25 cellular contexts compared by ENCODE assay signal in genomic region chr7:150748402-150748801, GRCh38. TPM values are rescaled to one million over a fixed set of nuclear protein-coding genes. Genes with fewer than 3 reads are reported as not detected.
A peak's percentile ranks its signal among the peaks of the same experiment; 100 is the strongest.
DNase-seq lines count a peak whose midpoint lies in the region; ATAC-seq and TF ChIP-seq lines count a peak whose summit lies in the region.
"Had no signal": no experiment of that assay in that cellular context is flagged by ENCODE, and none has a peak within 500 bp of the region (broad histone marks: within the 10 kb centered on the region; RNA-seq: fewer than 3 reads in every experiment).

No MANE protein-coding gene starts in this region.

- no peak overlapping the region for H3K4me3 Mint-ChIP-seq in activated CD8-positive, alpha-beta memory T cell treated with anti-CD3 and anti-CD28 coated beads, Interleukin-2, amount 10 ng/mL, durations not matched to agents 7 days and 5 days
- peak overlapping the region; percentile 65 for H3K4me3 Mint-ChIP-seq in activated naive CD8-positive, alpha-beta T cell
- H3K4me3 Mint-ChIP-seq in natural killer cell treated with Interleukin-12 subunit alpha and Interleukin-12 subunit beta and Interleukin-15 and Interleukin-18, amount 100 ng/mL, for 72 hours = peak overlapping the region; percentile 19
- H3K4me3 Mint-ChIP-seq in endodermal cell = no peak overlapping the region
- H3K4me3 Mint-ChIP-seq: dendritic cell treated with granulocyte-macrophage colony-stimulating factor and Interleukin-4, amounts not matched to agents 40 ng/mL and 50 ng/mL, for 4 days had no signal

- no peaks in the 10 kb centered on the region for H3K9me3 ChIP-seq in KOPT-K1 (ENCODE audit: insufficient read depth, low read length, poor library complexity, severe bottlenecking)
- no peaks in the 10 kb centered on the region for H3K9me3 ChIP-seq in endodermal cell (ENCODE audit: control insufficient read depth, low read length)
- no peaks in the 10 kb centered on the region for H3K9me3 ChIP-seq in breast epithelium
- H3K9me3 ChIP-seq: A549, ascending aorta, HAP-1, lower lobe of right lung, sigmoid colon, transverse colon had no signal

- no peaks in the 10 kb centered on the region for H3K27me3 Mint-ChIP-seq in activated CD8-positive, alpha-beta memory T cell treated with anti-CD3 and anti-CD28 coated beads, Interleukin-2, amount 10 ng/mL, durations not matched to agents 7 days and 5 days
- no peaks in the 10 kb centered on the region for H3K27me3 Mint-ChIP-seq in activated naive CD8-positive, alpha-beta T cell
- no peaks in the 10 kb centered on the region for H3K27me3 Mint-ChIP-seq in natural killer cell treated with Interleukin-12 subunit alpha and Interleukin-12 subunit beta and Interleukin-15 and Interleukin-18, amount 100 ng/mL, for 72 hours
- H3K27me3 Mint-ChIP-seq in endodermal cell (ENCODE audit: insufficient read depth) = peaks cover 92% of the 10 kb centered on the region

- intact Hi-C loops in breast epithelium (cut with DNase I; ENCODE audit: low total_unique reads) = no loop called here

- H3K36me3 Mint-ChIP-seq in activated CD8-positive, alpha-beta memory T cell treated with anti-CD3 and anti-CD28 coated beads, Interleukin-2, amount 10 ng/mL, durations not matched to agents 7 days and 5 days = peaks cover 23% of the 10 kb centered on the region
- H3K36me3 Mint-ChIP-seq in activated naive CD8-positive, alpha-beta T cell = peaks cover 12% of the 10 kb centered on the region
- peaks cover 7% of the 10 kb centered on the region for H3K36me3 Mint-ChIP-seq in natural killer cell treated with Interleukin-12 subunit alpha and Interleukin-12 subunit beta and Interleukin-15 and Interleukin-18, amount 100 ng/mL, for 72 hours
- H3K36me3 Mint-ChIP-seq in endodermal cell (ENCODE audit: low read depth) = no peaks in the 10 kb centered on the region

- no peak overlapping the region for H3K27ac Mint-ChIP-seq in activated CD8-positive, alpha-beta memory T cell treated with anti-CD3 and anti-CD28 coated beads, Interleukin-2, amount 10 ng/mL, durations not matched to agents 7 days and 5 days
- peak overlapping the region; percentile 89 for H3K27ac Mint-ChIP-seq in activated naive CD8-positive, alpha-beta T cell
- H3K27ac Mint-ChIP-seq in natural killer cell treated with Interleukin-12 subunit alpha and Interleukin-12 subunit beta and Interleukin-15 and Interleukin-18, amount 100 ng/mL, for 72 hours = peak overlapping the region; percentile 97 to 98
- no peak overlapping the region for H3K27ac Mint-ChIP-seq in endodermal cell
- H3K27ac Mint-ChIP-seq: dendritic cell treated with granulocyte-macrophage colony-stimulating factor and Interleukin-4, amounts not matched to agents 40 ng/mL and 50 ng/mL, for 4 days had no signal

- TF ChIP-seq POLR2A in breast epithelium (IDR thresholded peaks at IDR 0.05) = no peak

- H3K36me3 ChIP-seq in KOPT-K1 (ENCODE audit: insufficient read depth, low read length) (peaks cover 28% of the 10 kb centered on the region), endodermal cell (ENCODE audit: control insufficient read depth, insufficient read depth, low read length) (no peaks in the 10 kb centered on the region), breast epithelium (no peaks in the 10 kb centered on the region)
- H3K36me3 ChIP-seq: ascending aorta, HAP-1, sigmoid colon, transverse colon had no signal

- H3K27ac ChIP-seq in KOPT-K1 (ENCODE audit: low read depth, low read length, poor library complexity, severe bottlenecking) (peak overlapping the region; percentile 53), endodermal cell (ENCODE audit: low read depth, low read length) (no peak overlapping the region), breast epithelium (no peak overlapping the region)
- H3K27ac ChIP-seq: A549, ascending aorta, lower lobe of right lung, sigmoid colon had no signal

- H3K27me3 ChIP-seq in endodermal cell (ENCODE audit: control insufficient read depth, insufficient read depth, low read length, poor library complexity, severe bottlenecking) (peaks cover 86% of the 10 kb centered on the region), breast epithelium (no peaks in the 10 kb centered on the region)
- H3K27me3 ChIP-seq: ascending aorta, sigmoid colon, transverse colon had no signal

- no peaks in the 10 kb centered on the region for H3K9me3 Mint-ChIP-seq in activated CD8-positive, alpha-beta memory T cell treated with anti-CD3 and anti-CD28 coated beads, Interleukin-2, amount 10 ng/mL, durations not matched to agents 7 days and 5 days (ENCODE audit: low read depth)
- no peaks in the 10 kb centered on the region for H3K9me3 Mint-ChIP-seq in activated naive CD8-positive, alpha-beta T cell (ENCODE audit: low read depth)
- H3K9me3 Mint-ChIP-seq in natural killer cell treated with Interleukin-12 subunit alpha and Interleukin-12 subunit beta and Interleukin-15 and Interleukin-18, amount 100 ng/mL, for 72 hours = no peaks in the 10 kb centered on the region
- no peaks in the 10 kb centered on the region for H3K9me3 Mint-ChIP-seq in endodermal cell
- H3K9me3 Mint-ChIP-seq: dendritic cell treated with granulocyte-macrophage colony-stimulating factor and Interleukin-4, amounts not matched to agents 40 ng/mL and 50 ng/mL, for 4 days had no signal

- H3K4me1 ChIP-seq in endodermal cell (ENCODE audit: control insufficient read depth, insufficient read depth, low read length) (no peaks in the 10 kb centered on the region), breast epithelium (no peaks in the 10 kb centered on the region)
- H3K4me1 ChIP-seq: A549, ascending aorta, HAP-1, transverse colon had no signal

- H3K4me3 ChIP-seq in endodermal cell (ENCODE audit: low read length) (no peak overlapping the region), breast epithelium (no peak overlapping the region)
- H3K4me3 ChIP-seq: A549, ascending aorta, HAP-1, lower lobe of right lung, sigmoid colon, transverse colon had no signal

- ATAC-seq in activated CD8-positive, alpha-beta memory T cell treated with anti-CD3 and anti-CD28 coated beads, Interleukin-2, amount 10 ng/mL, durations not matched to agents 7 days and 5 days = peak; percentile 55
- ATAC-seq in natural killer cell treated with Interleukin-12 subunit alpha and Interleukin-12 subunit beta and Interleukin-15 and Interleukin-18, amount 100 ng/mL, for 72 hours = peak; percentile 83
- ATAC-seq in GM18873 (IDR thresholded peaks at IDR 0.05; ENCODE audit: low FRiP score, unreplicated experiment) = no peak
- ATAC-seq: A549; activated CD4-positive, CD25-positive, alpha-beta regulatory T cell treated with anti-CD3 and anti-CD28 coated beads, Interleukin-2, amount 50 U/mL, for 24 hours; lower lobe of right lung; Panc1 had no signal

- no peak for TF ChIP-seq CTCF in endodermal cell (conservative IDR thresholded peaks at IDR 0.05)
- no peak for TF ChIP-seq CTCF in breast epithelium (IDR thresholded peaks at IDR 0.05)

- peaks cover 66% of the 10 kb centered on the region for H3K4me1 Mint-ChIP-seq in activated CD8-positive, alpha-beta memory T cell treated with anti-CD3 and anti-CD28 coated beads, Interleukin-2, amount 10 ng/mL, durations not matched to agents 7 days and 5 days
- peaks cover 95% of the 10 kb centered on the region for H3K4me1 Mint-ChIP-seq in activated naive CD8-positive, alpha-beta T cell (ENCODE audit: low read depth)
- H3K4me1 Mint-ChIP-seq in natural killer cell treated with Interleukin-12 subunit alpha and Interleukin-12 subunit beta and Interleukin-15 and Interleukin-18, amount 100 ng/mL, for 72 hours (ENCODE audit: low read depth in 2 of 2) = peaks cover 44 to 69% of the 10 kb centered on the region in 2 donors
- no peaks in the 10 kb centered on the region for H3K4me1 Mint-ChIP-seq in endodermal cell

- no peak overlapping the region for H3K9ac ChIP-seq in endodermal cell (ENCODE audit: extremely low read depth, low read length, poor library complexity, severe bottlenecking)

- DNase-seq in activated CD8-positive, alpha-beta memory T cell treated with anti-CD3 and anti-CD28 coated beads, Interleukin-2, amount 10 ng/mL, durations not matched to agents 7 days and 5 days = no peak
- no peak for DNase-seq in activated CD8-positive, alpha-beta memory T cell treated with anti-CD3 and anti-CD28 coated beads, Interleukin-2, amount 50 U/mL, for 4 hours
- no peak for DNase-seq in natural killer cell treated with Interleukin-12 subunit alpha and Interleukin-12 subunit beta and Interleukin-15 and Interleukin-18, amount 100 ng/mL, for 72 hours (ENCODE audit: low spot score)
- DNase-seq in endodermal cell = no peak
- no peak for DNase-seq in breast epithelium (ENCODE audit: low spot score in 2 of 2)
- DNase-seq: activated gamma-delta T cell; caudate nucleus; COR-L47; Karpas-422; kidney glomerular epithelial cell; lower lobe of right lung; sigmoid colon; stimulated activated CD4-positive, alpha-beta T cell treated with anti-CD3 and anti-CD28 coated beads, Interleukin-15, amount 100 ng/mL, for 24 hours; transverse colon had no signal

- CTCF ChIA-PET in activated CD8-positive, alpha-beta memory T cell treated with anti-CD3 and anti-CD28 coated beads, Interleukin-2, amount 10 ng/mL, durations not matched to agents 7 days and 5 days (lab: Charles Lee) = interaction anchor here (1.2 to 1.6 kb wide), 2 partner anchors 10 to 297 kb away, joined by 3 to 4 read pairs; no protein-coding TSS in a partner anchor

- 60% methylated on average over 3 of the region's 3 CpGs; no CpG with 5 or more reads in 1 of the 2 experiments for WGBS in endodermal cell (ENCODE audit: insufficient coverage in 1 of 2, insufficient read length in 1 of 2), 2 experiments

RNA-seq across cellular contexts. Expression of gene GIMAP5, which starts 11.2 kb away (rescaled TPM):
- total RNA-seq in activated CD8-positive, alpha-beta memory T cell treated with anti-CD3 and anti-CD28 coated beads, Interleukin-2, amount 10 ng/mL, durations not matched to agents 7 days and 5 days = 10 to 100 TPM; 41.0 to 42.5 TPM
- 100 to 1,000 TPM in 1 of 2 donors, 10 to 100 TPM in 1; 75.5 to 136 TPM for total RNA-seq in natural killer cell treated with Interleukin-12 subunit alpha and Interleukin-12 subunit beta and Interleukin-15 and Interleukin-18, amount 100 ng/mL, for 72 hours
- total RNA-seq in endodermal cell = not detected
- polyA plus RNA-seq in endodermal cell (2013, experiment 1 of 2) = not detected
- not detected for polyA plus RNA-seq in endodermal cell (2013, experiment 2 of 2)
- 10 to 100 TPM; 18.7 to 36.0 (median 30.5) TPM for total RNA-seq in breast epithelium
- total RNA-seq: NCI-H460, progenitor cell of endocrine pancreas had no signal
- polyA plus RNA-seq: A549 had no signal

RNA-seq across cellular contexts. Expression of gene GIMAP1, which starts 32.0 kb away (rescaled TPM):
- 10 to 100 TPM in 1 of 2 experiments, 1 to 10 TPM in 1; 6.8 to 12.4 TPM for total RNA-seq in activated CD8-positive, alpha-beta memory T cell treated with anti-CD3 and anti-CD28 coated beads, Interleukin-2, amount 10 ng/mL, durations not matched to agents 7 days and 5 days
- 1 to 10 TPM; 6.6 to 8.8 TPM for total RNA-seq in natural killer cell treated with Interleukin-12 subunit alpha and Interleukin-12 subunit beta and Interleukin-15 and Interleukin-18, amount 100 ng/mL, for 72 hours
- total RNA-seq in endodermal cell = not detected
- not detected for polyA plus RNA-seq in endodermal cell (2013, experiment 1 of 2)
- polyA plus RNA-seq in endodermal cell (2013, experiment 2 of 2) = not detected
- 1 to 10 TPM; 3.5 to 9.0 (median 6.6) TPM for total RNA-seq in breast epithelium
- total RNA-seq: NCI-H460, progenitor cell of endocrine pancreas had no signal
- polyA plus RNA-seq: A549 had no signal

RNA-seq across cellular contexts. Expression of gene TMEM176B, which starts 51.8 kb away (rescaled TPM):
- total RNA-seq in activated CD8-positive, alpha-beta memory T cell treated with anti-CD3 and anti-CD28 coated beads, Interleukin-2, amount 10 ng/mL, durations not matched to agents 7 days and 5 days = not detected
- 1 to 10 TPM in 1 of 2 donors, not detected in 1; 1.2 TPM for total RNA-seq in natural killer cell treated with Interleukin-12 subunit alpha and Interleukin-12 subunit beta and Interleukin-15 and Interleukin-18, amount 100 ng/mL, for 72 hours
- total RNA-seq in endodermal cell = under 1 TPM; 0.31 to 0.35 TPM
- 5.0 TPM for polyA plus RNA-seq in endodermal cell (2013, experiment 1 of 2)
- polyA plus RNA-seq in endodermal cell (2013, experiment 2 of 2) = 3.0 TPM
- total RNA-seq in breast epithelium = 100 to 1,000 TPM in 1 of 3 donors, 10 to 100 TPM in 2; 49.1 to 105 (median 75.5) TPM
- total RNA-seq: NCI-H460 had no signal

RNA-seq across cellular contexts. Expression of gene TMEM176A, which starts 52.2 kb away (rescaled TPM):
- total RNA-seq in activated CD8-positive, alpha-beta memory T cell treated with anti-CD3 and anti-CD28 coated beads, Interleukin-2, amount 10 ng/mL, durations not matched to agents 7 days and 5 days = not detected
- under 1 TPM in 1 of 2 donors, not detected in 1; 0.64 TPM for total RNA-seq in natural killer cell treated with Interleukin-12 subunit alpha and Interleukin-12 subunit beta and Interleukin-15 and Interleukin-18, amount 100 ng/mL, for 72 hours
- total RNA-seq in endodermal cell (not detected), breast epithelium (10 to 100 TPM; 28.3 to 66.5 (median 42.6) TPM)
- 9.8 TPM for polyA plus RNA-seq in endodermal cell (2013, experiment 1 of 2)
- 7.0 TPM for polyA plus RNA-seq in endodermal cell (2013, experiment 2 of 2)

Comparison
In these comparisons a context has a peak if more than half of its experiments do, and no peak if none do; other contexts are left out.
1. H3K27ac Mint-ChIP-seq: peak in activated naive CD8-positive, alpha-beta T cell (single experiment) and natural killer cell treated with Interleukin-12 subunit alpha and Interleukin-12 subunit beta and Interleukin-15 and Interleukin-18, amount 100 ng/mL, for 72 hours (2 of 2); none in activated CD8-positive, alpha-beta memory T cell treated with anti-CD3 and anti-CD28 coated beads, Interleukin-2, amount 10 ng/mL, durations not matched to agents 7 days and 5 days (single experiment) and endodermal cell (single experiment).
2. H3K4me3 Mint-ChIP-seq: peak in activated naive CD8-positive, alpha-beta T cell (single experiment) and natural killer cell treated with Interleukin-12 subunit alpha and Interleukin-12 subunit beta and Interleukin-15 and Interleukin-18, amount 100 ng/mL, for 72 hours (single experiment); none in activated CD8-positive, alpha-beta memory T cell treated with anti-CD3 and anti-CD28 coated beads, Interleukin-2, amount 10 ng/mL, durations not matched to agents 7 days and 5 days (single experiment) and endodermal cell (single experiment).
3. RNA of gene GIMAP5, which starts 11.2 kb away (total RNA-seq): 75.5 to 136 TPM in natural killer cell treated with Interleukin-12 subunit alpha and Interleukin-12 subunit beta and Interleukin-15 and Interleukin-18, amount 100 ng/mL, for 72 hours, 41.0 to 42.5 TPM in activated CD8-positive, alpha-beta memory T cell treated with anti-CD3 and anti-CD28 coated beads, Interleukin-2, amount 10 ng/mL, durations not matched to agents 7 days and 5 days and 18.7 to 36.0 TPM in breast epithelium; not detected in endodermal cell; every median in the first group is over 10 times any median in the second.
4. RNA of gene GIMAP1, which starts 32.0 kb away (total RNA-seq): 6.8 to 12.4 TPM in activated CD8-positive, alpha-beta memory T cell treated with anti-CD3 and anti-CD28 coated beads, Interleukin-2, amount 10 ng/mL, durations not matched to agents 7 days and 5 days, 6.6 to 8.8 TPM in natural killer cell treated with Interleukin-12 subunit alpha and Interleukin-12 subunit beta and Interleukin-15 and Interleukin-18, amount 100 ng/mL, for 72 hours and 3.5 to 9.0 TPM in breast epithelium; not detected in endodermal cell; every median in the first group is over 4 times any median in the second.
5. RNA of gene TMEM176B, which starts 51.8 kb away (total RNA-seq): 49.1 to 105 TPM in breast epithelium; 1.2 TPM in natural killer cell treated with Interleukin-12 subunit alpha and Interleukin-12 subunit beta and Interleukin-15 and Interleukin-18, amount 100 ng/mL, for 72 hours, 0.31 to 0.35 TPM in endodermal cell and not detected in activated CD8-positive, alpha-beta memory T cell treated with anti-CD3 and anti-CD28 coated beads, Interleukin-2, amount 10 ng/mL, durations not matched to agents 7 days and 5 days; every median in the first group is over 10 times any median in the second.